Comparison of ENCODE assay signal across 19 cellular contexts in the genomic region with DNA sequence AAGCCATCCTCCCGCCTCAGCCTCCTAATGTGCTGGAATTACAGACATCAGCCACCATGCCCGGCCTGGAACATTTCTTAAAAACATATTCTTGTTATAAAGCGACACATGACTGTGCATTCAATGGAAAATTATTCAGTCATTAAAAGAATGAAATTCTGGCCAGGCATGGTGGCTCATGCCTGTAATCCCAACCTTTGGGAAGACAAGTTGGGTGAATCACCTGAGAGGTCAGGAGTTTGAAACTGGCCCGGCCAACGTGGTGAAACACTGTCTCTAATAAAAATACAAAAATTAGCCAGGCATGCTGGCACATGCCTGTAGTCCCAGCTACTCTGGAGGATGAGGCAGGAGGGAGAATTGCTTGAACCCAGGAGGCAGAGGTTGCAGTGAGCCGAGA.
"Had no signal": no experiment of that assay in that cellular context is flagged by ENCODE, and none has a peak within 500 bp of the region (broad histone marks: within the 10 kb centered on the region; RNA-seq: fewer than 3 reads in every experiment).

No MANE protein-coding gene starts in this region.

- H3K27ac ChIP-seq: SJSA1 had no signal

- H3K4me3 ChIP-seq: SJSA1 had no signal

- H3K9me3 ChIP-seq: SJSA1 had no signal

- H3K27me3 ChIP-seq: SJSA1 had no signal

- H3K36me3 ChIP-seq: SJSA1 had no signal

- H3K4me1 ChIP-seq: SJSA1 had no signal

- FAIRE-seq: astrocyte had no signal

- DNase-seq: activated CD4-positive, alpha-beta T cell treated with anti-CD3 and anti-CD28 coated beads for 4 hours; activated CD8-positive, alpha-beta memory T cell treated with anti-CD3 and anti-CD28 coated beads, Interleukin-2, amount 50 U/mL, for 48 hours; activated CD8-positive, alpha-beta T cell treated with anti-CD3 and anti-CD28 coated beads, Interleukin-2, amount 10 ng/mL, durations not matched to agents 7 days and 5 days; activated naive CD4-positive, alpha-beta T cell treated with anti-CD3 and anti-CD28 coated beads, Interleukin-2, amount 50 U/mL, for 16 hours; activated T-cell treated with anti-CD3 and anti-CD28 coated beads, Interleukin-2, amount 50 U/mL, for 1 hour; amniotic stem cell; NCI-H1417 treated with DMSO at 0.1 percent for 48 hours; NCI-H1694; NCI-H2029; NCI-H345; NCI-H510A; NCI-H526 treated with DMSO at 0.1 percent for 48 hours; NCI-H82; OCI-M1; Right ventricle myocardium superior; RPMI8226; SW 1271 had no signal
